18 cellular contexts compared by ENCODE assay signal in the genomic region with DNA sequence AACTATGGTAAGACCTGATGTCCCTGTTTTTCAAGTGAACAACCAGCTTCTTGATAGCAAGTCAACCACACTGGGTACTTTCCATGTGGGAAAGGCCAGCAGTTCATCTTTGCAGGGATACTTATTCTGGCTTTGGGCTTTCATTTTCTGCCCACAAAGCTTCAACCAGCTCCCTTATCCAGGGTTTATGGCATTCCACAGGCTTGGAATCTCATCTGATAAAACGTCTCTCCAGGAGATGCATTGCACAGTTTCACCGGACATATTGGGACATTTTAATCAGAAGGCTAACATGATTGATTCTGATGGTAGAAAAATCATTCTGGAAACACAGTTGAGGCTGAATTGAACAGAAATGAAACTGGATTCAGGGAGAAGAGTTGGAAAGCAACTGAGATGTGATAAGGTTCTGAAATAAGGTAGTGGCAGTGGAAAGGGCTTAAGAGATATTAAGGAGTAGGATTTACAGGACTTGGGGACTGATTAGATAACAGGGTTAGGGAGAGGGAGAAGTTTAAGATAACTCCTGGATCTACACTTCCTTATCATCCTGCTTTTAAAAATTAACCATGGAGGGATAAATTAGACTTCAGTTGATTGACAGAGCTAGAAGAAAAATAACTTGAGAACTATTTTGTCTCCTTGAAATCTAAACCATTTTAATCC.
A peak's percentile ranks its signal among the peaks of the same experiment; 100 is the strongest.
DNase-seq lines count a peak whose midpoint lies in the region; ATAC-seq and TF ChIP-seq lines count a peak whose summit lies in the region.
"Had no signal": no experiment of that assay in that cellular context is flagged by ENCODE, and none has a peak within 500 bp of the region (broad histone marks: within the 10 kb centered on the region; RNA-seq: fewer than 3 reads in every experiment).

No MANE protein-coding gene starts in this region.

- H3K79me2 ChIP-seq in hepatocyte = no peaks in the 10 kb centered on the region

- H3K9me3 ChIP-seq in hepatocyte (ENCODE audit: low read depth) (no peaks in the 10 kb centered on the region), Peyer's patch (no peaks in the 10 kb centered on the region)
- H3K9me3 ChIP-seq: BLaER1 had no signal

- H3K4me1 ChIP-seq in hepatocyte (ENCODE audit: insufficient read depth) (peaks cover 5% of the 10 kb centered on the region), Peyer's patch (no peaks in the 10 kb centered on the region)
- H3K4me1 ChIP-seq: BLaER1 had no signal

- H3K4me2 ChIP-seq in hepatocyte = peak overlapping the region; percentile 39
- H3K4me2 ChIP-seq: BLaER1 had no signal

- H2AFZ ChIP-seq in hepatocyte = no peak overlapping the region

- no peak overlapping the region for H3K27ac ChIP-seq in hepatocyte
- no peak overlapping the region for H3K27ac ChIP-seq in Peyer's patch
- H3K27ac ChIP-seq: 22Rv1, BLaER1, C4-2B had no signal

- DNase-seq in NCI-H226 (peak; percentile 62), amniotic epithelial cell (ENCODE audit: low read depth) (peak; percentile 3), hepatocyte (ENCODE audit: low spot score) (no peak), Peyer's patch (no peak), mesenteric fat pad (ENCODE audit: low spot score) (no peak)
- DNase-seq: CD4-positive, CD25-positive, alpha-beta regulatory T cell; CD8-positive, alpha-beta memory T cell; DMS 273 treated with DMSO at 0.1 percent for 48 hours; DMS53; DMS79 treated with DMSO at 0.1 percent for 48 hours; GF-D8; GOT3; H7; HCEC 1CT had no signal

- TF ChIP-seq CTCF in hepatocyte (IDR thresholded peaks at IDR 0.05; ENCODE audit: poor library complexity) (no peak), Peyer's patch (IDR thresholded peaks at IDR 0.05) (no peak)

- no peak for ATAC-seq in GM18511 (IDR thresholded peaks at IDR 0.05; ENCODE audit: unreplicated experiment)

- no peaks in the 10 kb centered on the region for H4K20me1 ChIP-seq in hepatocyte (ENCODE audit: insufficient read depth, poor library complexity, severe bottlenecking)
- H4K20me1 ChIP-seq: BLaER1 had no signal

- H3K9me2 ChIP-seq in hepatocyte (replicated peaks; ENCODE audit: insufficient read depth) = no peaks in the 10 kb centered on the region

- H3K4me3 ChIP-seq in hepatocyte (no peak overlapping the region), Peyer's patch (no peak overlapping the region)
- H3K4me3 ChIP-seq: BLaER1 had no signal

- 7% methylated on average over 2 of the region's 2 CpGs for WGBS in hepatocyte (ENCODE audit: low lambda C conversion rate, missing lambda C conversion rate)

- H3K27me3 ChIP-seq in hepatocyte = peaks cover 50% of the 10 kb centered on the region
- H3K27me3 ChIP-seq in Peyer's patch = no peaks in the 10 kb centered on the region
- H3K27me3 ChIP-seq: BLaER1 had no signal

- no peak for TF ChIP-seq POLR2A in Peyer's patch (IDR thresholded peaks at IDR 0.05)

- no peaks in the 10 kb centered on the region for H3K36me3 ChIP-seq in hepatocyte (replicated peaks; ENCODE audit: insufficient read depth, low read depth)
- H3K36me3 ChIP-seq in Peyer's patch = no peaks in the 10 kb centered on the region
- H3K36me3 ChIP-seq: BLaER1 had no signal

Comparison
In these comparisons a context has a peak if more than half of its experiments do, and no peak if none do; other contexts are left out.
1. DNase-seq: peak in NCI-H226 (single experiment) and amniotic epithelial cell (single experiment); none in hepatocyte (single experiment), Peyer's patch (0 of 3) and mesenteric fat pad (single experiment).